In genomic region chrX:8783100-8784098, GRCh38 we compare ENCODE assay signal across 8 cellular contexts. TPM values are rescaled to one million over a fixed set of nuclear protein-coding genes. Genes with fewer than 3 reads are reported as not detected.
DNase-seq lines count a peak whose midpoint lies in the region; ATAC-seq and TF ChIP-seq lines count a peak whose summit lies in the region.

No MANE protein-coding gene starts in this region.

- no peak overlapping the region for H3K4me3 ChIP-seq in RWPE2 (ENCODE audit: severe bottlenecking)

- no peaks in the 10 kb centered on the region for H3K27me3 ChIP-seq in RWPE2 (ENCODE audit: insufficient read depth, poor library complexity, severe bottlenecking)

- H3K4me1 ChIP-seq in RWPE2 (ENCODE audit: insufficient read depth, poor library complexity, severe bottlenecking): no peaks in the 10 kb centered on the region

- peaks cover 0 to 3% (median 0%) of the 10 kb centered on the region in 3 donors for H3K4me1 Mint-ChIP-seq in naive B cell

- peak overlapping the region in 5 of 8 donors; percentile 34 to 61 (median 53) for H3K4me3 Mint-ChIP-seq in naive B cell

- ATAC-seq in GM19467 (IDR thresholded peaks at IDR 0.05; ENCODE audit: unreplicated experiment) (peak; percentile 67), RWPE2 (ENCODE audit: low read depth) (no peak), naive B cell (ENCODE audit: low read depth in 2 of 2) (peak in 1 of 2 donors; percentile 46)

- H3K27ac Mint-ChIP-seq in naive B cell: peak overlapping the region in 1 of 6 donors; percentile 44

- H3K27me3 Mint-ChIP-seq in naive B cell: peaks cover 0 to 7% (median 2%) of the 10 kb centered on the region in 3 donors

- H3K9me3 ChIP-seq in RWPE2 (ENCODE audit: severe bottlenecking): no peaks in the 10 kb centered on the region

- H3K36me3 ChIP-seq in RWPE2 (ENCODE audit: low read depth): no peaks in the 10 kb centered on the region

- no peak overlapping the region for H3K27ac ChIP-seq in RWPE2 (ENCODE audit: poor library complexity, severe bottlenecking)

- TF ChIP-seq CTCF in RWPE2 (IDR thresholded peaks at IDR 0.05; ENCODE audit: poor library complexity, severe bottlenecking): peak; percentile 32

- peak; percentile 56 for DNase-seq in AG08396 (ENCODE audit: low spot score)
- no peak for DNase-seq in RWPE2 (ENCODE audit: low spot score)
- DNase-seq in brain pericyte (ENCODE audit: low read depth, low spot score): peak; percentile 2
- DNase-seq in naive B cell: peak; percentile 19
- DNase-seq in ecto neural progenitor cell (ENCODE audit: low spot score): no peak
- DNase-seq in NCI-H446 treated with DMSO at 0.1 percent for 48 hours (lab: John Stamatoyannopoulos, UW): no peak
- no peak for DNase-seq in NCI-H774 (lab: John Stamatoyannopoulos, UW)

- H3K36me3 Mint-ChIP-seq in naive B cell: no peaks in the 10 kb centered on the region

- peaks cover 0 to 3% (median 0%) of the 10 kb centered on the region in 7 donors for H3K9me3 Mint-ChIP-seq in naive B cell

RNA-seq across cellular contexts. Expression of gene FAM9A, which starts 17.8 kb away (rescaled TPM):
- not detected for polyA plus RNA-seq in naive B cell (ENCODE audit: low read depth in 6 of 6)

RNA-seq across cellular contexts. Expression of gene ANOS1, which starts 51.5 kb away (rescaled TPM):
- polyA plus RNA-seq in naive B cell (ENCODE audit: low read depth in 6 of 6): not detected

Comparison
In these comparisons a context has a peak if more than half of its experiments do, and no peak if none do; other contexts are left out.
1. DNase-seq: peak in AG08396 (single experiment), brain pericyte (single experiment) and naive B cell (single experiment); none in RWPE2 (single experiment), ecto neural progenitor cell (single experiment), NCI-H446 treated with DMSO at 0.1 percent for 48 hours (single experiment) and NCI-H774 (single experiment).